ENCODE assay signal across 11 cellular contexts in the genomic region with DNA sequence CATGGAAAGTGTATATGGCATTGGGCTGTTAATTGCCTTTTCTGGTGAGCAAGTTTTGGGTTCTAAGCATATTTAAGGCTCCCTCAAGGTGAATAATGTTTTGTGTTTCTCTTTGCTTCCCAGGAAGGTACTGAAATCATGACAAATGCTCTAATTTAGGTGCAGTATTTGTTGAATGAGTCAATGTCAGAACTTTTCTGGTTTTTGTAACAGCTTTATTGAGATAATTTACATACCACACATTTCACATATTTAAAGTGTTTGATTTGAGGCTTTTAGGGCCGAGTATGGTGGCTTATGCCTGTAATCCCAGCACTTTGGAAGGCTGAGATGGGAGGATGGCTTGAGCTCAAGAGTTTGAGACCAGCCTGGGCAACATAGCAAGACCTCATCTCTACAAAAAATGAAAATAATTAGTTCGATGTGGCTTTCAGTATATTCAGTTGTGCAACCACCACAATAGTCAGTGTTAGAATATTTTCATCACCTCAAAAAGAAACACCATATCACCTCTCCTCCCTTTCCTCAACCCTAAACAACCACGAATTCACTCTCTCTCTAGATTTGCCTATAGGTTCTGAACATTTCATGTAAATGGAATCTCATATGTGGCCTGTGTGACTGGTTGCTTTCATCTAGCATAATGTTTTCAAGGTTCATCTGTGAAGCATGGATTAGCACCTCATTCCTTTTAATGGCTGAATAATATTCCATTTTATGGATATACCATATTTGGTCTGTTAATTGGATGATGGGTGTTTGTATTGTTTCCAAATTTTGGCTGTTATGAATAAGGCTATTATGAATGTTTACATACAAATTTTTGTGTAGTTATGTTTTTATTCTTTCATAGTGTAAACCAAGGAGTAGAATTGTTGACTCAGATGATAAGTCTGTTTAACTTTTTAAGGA.
"Had no signal": no experiment of that assay in that cellular context is flagged by ENCODE, and none has a peak within 500 bp of the region (broad histone marks: within the 10 kb centered on the region; RNA-seq: fewer than 3 reads in every experiment).

No MANE protein-coding gene starts in this region.

- H3K27ac Mint-ChIP-seq: activated CD4-positive, alpha-beta memory T cell treated with anti-CD3 and anti-CD28 coated beads for 36 hours; activated T-helper 2 cell treated with anti-CD3 and anti-CD28 coated beads, Interferon-gamma antibody, Interleukin-2, Interleukin-4, amounts not matched to agents 10 μg/mL and 5 μg/mL and 100 μg/mL, durations not matched to agents 14 hours and 24 hours and 36 hours; dendritic cell treated with granulocyte-macrophage colony-stimulating factor and Interleukin-4, amounts not matched to agents 40 ng/mL and 50 ng/mL, for 4 days; T-helper 2 cell treated with Interferon-gamma antibody and Interleukin-4, amounts not matched to agents 5 μg/mL and 100 μg/mL, for 36 hours had no signal

- DNase-seq: activated CD4-positive, alpha-beta memory T cell treated with anti-CD3 and anti-CD28 coated beads for 36 hours; activated naive CD4-positive, alpha-beta T cell treated with anti-CD3 and anti-CD28 coated beads, Interleukin-2, amount 50 U/mL, for 16 hours; cerebellar nuclear complex; erythroblast; hippocampal formation; kidney glomerular epithelial cell; tibial artery; uterus had no signal

- H3K9me3 Mint-ChIP-seq: dendritic cell treated with granulocyte-macrophage colony-stimulating factor and Interleukin-4, amounts not matched to agents 40 ng/mL and 50 ng/mL, for 4 days had no signal

- H3K27me3 Mint-ChIP-seq: activated CD4-positive, alpha-beta memory T cell treated with anti-CD3 and anti-CD28 coated beads for 36 hours; dendritic cell treated with granulocyte-macrophage colony-stimulating factor and Interleukin-4, amounts not matched to agents 40 ng/mL and 50 ng/mL, for 4 days had no signal

- H3K4me3 Mint-ChIP-seq: activated CD4-positive, alpha-beta memory T cell treated with anti-CD3 and anti-CD28 coated beads for 36 hours; dendritic cell treated with granulocyte-macrophage colony-stimulating factor and Interleukin-4, amounts not matched to agents 40 ng/mL and 50 ng/mL, for 4 days; T-helper 2 cell treated with Interferon-gamma antibody and Interleukin-4, amounts not matched to agents 5 μg/mL and 100 μg/mL, for 36 hours had no signal
